8 cellular contexts compared by ENCODE assay signal in the genomic region with DNA sequence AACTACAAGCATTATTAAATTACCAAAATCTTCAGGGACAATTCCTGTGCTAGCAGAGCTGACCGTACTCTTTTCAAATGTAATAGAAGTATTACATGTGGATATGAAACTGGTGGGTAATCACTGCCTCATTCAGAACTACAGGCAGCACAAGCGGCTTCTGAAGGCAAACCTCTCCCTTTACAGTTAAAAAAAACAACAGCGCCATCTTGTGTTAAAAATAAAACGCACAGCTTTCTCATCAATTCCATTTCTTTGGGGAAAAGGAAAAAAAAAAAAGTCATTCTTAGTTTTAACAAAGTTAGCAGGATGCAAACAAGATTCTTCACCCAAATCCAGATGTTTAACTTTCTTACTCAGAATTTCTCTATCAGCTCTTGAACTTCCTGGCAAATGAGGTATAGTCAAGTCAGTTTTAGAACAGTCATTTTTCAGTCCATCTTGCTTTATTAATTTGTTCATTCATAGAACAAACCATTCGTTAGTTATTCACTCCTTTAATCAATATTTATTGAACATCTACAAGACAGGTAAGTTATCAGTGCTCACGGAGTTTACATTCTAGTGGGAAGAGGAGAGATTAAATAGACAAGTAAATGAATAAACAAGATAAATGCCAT.
DNase-seq lines count a peak whose midpoint lies in the region; ATAC-seq lines count a peak whose summit lies in the region.

No MANE protein-coding gene starts in this region.

- ATAC-seq in GM21576 (IDR thresholded peaks at IDR 0.05; ENCODE audit: unreplicated experiment) (peak; percentile 64), HG03439 (IDR thresholded peaks at IDR 0.05; ENCODE audit: unreplicated experiment) (no peak)

- DNase-seq in NCI-H1436 (lab: John Stamatoyannopoulos, UW) (peak; percentile 21), NCI-H1436 treated with DMSO at 0.1 percent for 48 hours (lab: John Stamatoyannopoulos, UW) (no peak), M059J (ENCODE audit: low read depth) (peak; percentile 50), SK-MEL-5 (ENCODE audit: low read depth, low spot score) (peak; percentile 81), fibroblast of the conjunctiva (ENCODE audit: low read depth) (peak; percentile 27), pons (ENCODE audit: low spot score) (peak; percentile 79)

- in situ Hi-C loops in SK-MEL-5 (cut with HindIII; ENCODE audit: low pct_unique_long_range_greater_than_20kb, low sequenced_read_pairs), result no loop called here
